In the genomic region with DNA sequence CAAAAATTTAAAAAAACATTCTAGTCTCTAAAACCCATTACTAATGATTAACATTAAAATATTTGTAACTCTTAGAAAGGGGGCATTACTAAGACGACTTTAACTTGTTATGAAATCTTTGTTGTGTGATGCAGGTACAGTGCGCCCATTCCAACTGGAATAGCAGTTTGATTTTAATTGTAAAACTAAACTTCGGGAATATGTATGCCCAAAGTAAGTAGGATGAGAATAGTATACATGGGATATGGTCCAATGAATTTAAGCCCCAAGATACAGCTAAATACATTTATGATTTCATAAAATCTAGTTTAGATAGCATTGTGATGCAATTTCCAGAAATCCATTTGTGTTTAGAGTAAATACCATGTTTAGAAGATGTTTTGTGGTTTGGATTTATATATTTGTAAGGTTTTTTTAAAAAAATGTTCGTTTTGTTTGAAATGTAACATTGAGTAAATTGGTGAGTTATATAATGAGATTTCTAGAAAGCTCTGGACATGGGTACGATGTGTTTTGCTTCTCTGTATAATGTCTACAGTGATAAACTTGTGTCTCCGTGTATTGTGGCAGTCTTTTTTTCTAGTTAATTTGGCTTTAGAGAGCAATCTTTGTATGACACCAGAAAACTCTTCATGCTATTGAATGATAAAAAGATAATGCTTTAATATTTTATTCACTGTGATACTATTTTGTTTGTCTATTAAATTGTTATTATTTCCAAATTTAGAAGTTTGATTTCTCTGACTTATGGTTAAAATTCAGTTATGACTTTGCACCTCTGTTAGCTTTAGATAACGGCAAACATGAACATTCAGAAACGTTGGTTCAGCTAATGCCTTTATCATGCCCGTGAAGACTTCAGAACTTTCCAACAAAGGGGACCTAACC, we compare ENCODE assay signal across 1 cellular context.
TF ChIP-seq lines count a peak whose summit lies in the region.

No MANE protein-coding gene starts in this region.

TF ChIP-seq in K562, 482 proteins besides CTCF, POLR2A, EP300 and RAD21 (continued from another document and continues in another):
- TF ChIP-seq ZNF140 (CRISPR knock-in tag; IDR thresholded peaks at IDR 0.05) = no peak
- TF ChIP-seq, protein P1, sequence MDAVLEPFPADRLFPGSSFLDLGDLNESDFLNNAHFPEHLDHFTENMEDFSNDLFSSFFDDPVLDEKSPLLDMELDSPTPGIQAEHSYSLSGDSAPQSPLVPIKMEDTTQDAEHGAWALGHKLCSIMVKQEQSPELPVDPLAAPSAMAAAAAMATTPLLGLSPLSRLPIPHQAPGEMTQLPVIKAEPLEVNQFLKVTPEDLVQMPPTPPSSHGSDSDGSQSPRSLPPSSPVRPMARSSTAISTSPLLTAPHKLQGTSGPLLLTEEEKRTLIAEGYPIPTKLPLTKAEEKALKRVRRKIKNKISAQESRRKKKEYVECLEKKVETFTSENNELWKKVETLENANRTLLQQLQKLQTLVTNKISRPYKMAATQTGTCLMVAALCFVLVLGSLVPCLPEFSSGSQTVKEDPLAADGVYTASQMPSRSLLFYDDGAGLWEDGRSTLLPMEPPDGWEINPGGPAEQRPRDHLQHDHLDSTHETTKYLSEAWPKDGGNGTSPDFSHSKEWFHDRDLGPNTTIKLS (IDR thresholded peaks at IDR 0.05; ENCODE audit: borderline replicate concordance, low read depth) = no peak
- TF ChIP-seq HNRNPUL1 (IDR thresholded peaks at IDR 0.05; ENCODE audit: low read length) = no peak
- TF ChIP-seq, protein P2, sequence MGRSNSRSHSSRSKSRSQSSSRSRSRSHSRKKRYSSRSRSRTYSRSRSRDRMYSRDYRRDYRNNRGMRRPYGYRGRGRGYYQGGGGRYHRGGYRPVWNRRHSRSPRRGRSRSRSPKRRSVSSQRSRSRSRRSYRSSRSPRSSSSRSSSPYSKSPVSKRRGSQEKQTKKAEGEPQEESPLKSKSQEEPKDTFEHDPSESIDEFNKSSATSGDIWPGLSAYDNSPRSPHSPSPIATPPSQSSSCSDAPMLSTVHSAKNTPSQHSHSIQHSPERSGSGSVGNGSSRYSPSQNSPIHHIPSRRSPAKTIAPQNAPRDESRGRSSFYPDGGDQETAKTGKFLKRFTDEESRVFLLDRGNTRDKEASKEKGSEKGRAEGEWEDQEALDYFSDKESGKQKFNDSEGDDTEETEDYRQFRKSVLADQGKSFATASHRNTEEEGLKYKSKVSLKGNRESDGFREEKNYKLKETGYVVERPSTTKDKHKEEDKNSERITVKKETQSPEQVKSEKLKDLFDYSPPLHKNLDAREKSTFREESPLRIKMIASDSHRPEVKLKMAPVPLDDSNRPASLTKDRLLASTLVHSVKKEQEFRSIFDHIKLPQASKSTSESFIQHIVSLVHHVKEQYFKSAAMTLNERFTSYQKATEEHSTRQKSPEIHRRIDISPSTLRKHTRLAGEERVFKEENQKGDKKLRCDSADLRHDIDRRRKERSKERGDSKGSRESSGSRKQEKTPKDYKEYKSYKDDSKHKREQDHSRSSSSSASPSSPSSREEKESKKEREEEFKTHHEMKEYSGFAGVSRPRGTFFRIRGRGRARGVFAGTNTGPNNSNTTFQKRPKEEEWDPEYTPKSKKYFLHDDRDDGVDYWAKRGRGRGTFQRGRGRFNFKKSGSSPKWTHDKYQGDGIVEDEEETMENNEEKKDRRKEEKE (IDR thresholded peaks at IDR 0.05; ENCODE audit: borderline replicate concordance in 1 of 2, control insufficient read depth in 1 of 2, low read depth in 2 of 2, low read length in 1 of 2) = no peak
- peak; percentile 95 for TF ChIP-seq ARID1B (IDR thresholded peaks at IDR 0.05)
- TF ChIP-seq POLR3A (IDR thresholded peaks at IDR 0.05; ENCODE audit: borderline replicate concordance, extremely low read depth, insufficient read depth, insufficient read length) = no peak
- TF ChIP-seq, protein P3, sequence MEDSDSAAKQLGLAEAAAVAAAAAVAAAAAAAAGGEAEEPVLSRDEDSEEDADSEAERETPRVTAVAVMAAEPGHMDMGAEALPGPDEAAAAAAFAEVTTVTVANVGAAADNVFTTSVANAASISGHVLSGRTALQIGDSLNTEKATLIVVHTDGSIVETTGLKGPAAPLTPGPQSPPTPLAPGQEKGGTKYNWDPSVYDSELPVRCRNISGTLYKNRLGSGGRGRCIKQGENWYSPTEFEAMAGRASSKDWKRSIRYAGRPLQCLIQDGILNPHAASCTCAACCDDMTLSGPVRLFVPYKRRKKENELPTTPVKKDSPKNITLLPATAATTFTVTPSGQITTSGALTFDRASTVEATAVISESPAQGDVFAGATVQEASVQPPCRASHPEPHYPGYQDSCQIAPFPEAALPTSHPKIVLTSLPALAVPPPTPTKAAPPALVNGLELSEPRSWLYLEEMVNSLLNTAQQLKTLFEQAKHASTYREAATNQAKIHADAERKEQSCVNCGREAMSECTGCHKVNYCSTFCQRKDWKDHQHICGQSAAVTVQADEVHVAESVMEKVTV (CRISPR knock-in tag; IDR thresholded peaks at IDR 0.05) = no peak
- no peak for TF ChIP-seq LARP7 (IDR thresholded peaks at IDR 0.05)
- TF ChIP-seq NEUROD1 (IDR thresholded peaks at IDR 0.05; ENCODE audit: borderline replicate concordance, low read depth, low read length, partially characterized antibody) = no peak
- TF ChIP-seq, protein P4, sequence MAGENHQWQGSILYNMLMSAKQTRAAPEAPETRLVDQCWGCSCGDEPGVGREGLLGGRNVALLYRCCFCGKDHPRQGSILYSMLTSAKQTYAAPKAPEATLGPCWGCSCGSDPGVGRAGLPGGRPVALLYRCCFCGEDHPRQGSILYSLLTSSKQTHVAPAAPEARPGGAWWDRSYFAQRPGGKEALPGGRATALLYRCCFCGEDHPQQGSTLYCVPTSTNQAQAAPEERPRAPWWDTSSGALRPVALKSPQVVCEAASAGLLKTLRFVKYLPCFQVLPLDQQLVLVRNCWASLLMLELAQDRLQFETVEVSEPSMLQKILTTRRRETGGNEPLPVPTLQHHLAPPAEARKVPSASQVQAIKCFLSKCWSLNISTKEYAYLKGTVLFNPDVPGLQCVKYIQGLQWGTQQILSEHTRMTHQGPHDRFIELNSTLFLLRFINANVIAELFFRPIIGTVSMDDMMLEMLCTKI (IDR thresholded peaks at IDR 0.05; ENCODE audit: partially characterized antibody) = no peak
- TF ChIP-seq SAFB (IDR thresholded peaks at IDR 0.05; ENCODE audit: borderline replicate concordance, low read depth, low read length) = no peak
- TF ChIP-seq YBX1 (IDR thresholded peaks at IDR 0.05) = no peak
- no peak for TF ChIP-seq NFIX (CRISPR knock-in tag; IDR thresholded peaks at IDR 0.05; ENCODE audit: low read depth)
- no peak for TF ChIP-seq TARDBP (IDR thresholded peaks at IDR 0.05)
- TF ChIP-seq, protein P5, sequence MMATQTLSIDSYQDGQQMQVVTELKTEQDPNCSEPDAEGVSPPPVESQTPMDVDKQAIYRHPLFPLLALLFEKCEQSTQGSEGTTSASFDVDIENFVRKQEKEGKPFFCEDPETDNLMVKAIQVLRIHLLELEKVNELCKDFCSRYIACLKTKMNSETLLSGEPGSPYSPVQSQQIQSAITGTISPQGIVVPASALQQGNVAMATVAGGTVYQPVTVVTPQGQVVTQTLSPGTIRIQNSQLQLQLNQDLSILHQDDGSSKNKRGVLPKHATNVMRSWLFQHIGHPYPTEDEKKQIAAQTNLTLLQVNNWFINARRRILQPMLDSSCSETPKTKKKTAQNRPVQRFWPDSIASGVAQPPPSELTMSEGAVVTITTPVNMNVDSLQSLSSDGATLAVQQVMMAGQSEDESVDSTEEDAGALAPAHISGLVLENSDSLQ (IDR thresholded peaks at IDR 0.05) = no peak
- no peak for TF ChIP-seq MCM7 (IDR thresholded peaks at IDR 0.05)
- no peak for TF ChIP-seq ZNF239 (CRISPR knock-in tag; IDR thresholded peaks at IDR 0.05)
- no peak for TF ChIP-seq ZNF232 (CRISPR knock-in tag; IDR thresholded peaks at IDR 0.05)
- TF ChIP-seq CBFB (CRISPR knock-in tag; IDR thresholded peaks at IDR 0.05) = no peak
- TF ChIP-seq, protein P6, sequence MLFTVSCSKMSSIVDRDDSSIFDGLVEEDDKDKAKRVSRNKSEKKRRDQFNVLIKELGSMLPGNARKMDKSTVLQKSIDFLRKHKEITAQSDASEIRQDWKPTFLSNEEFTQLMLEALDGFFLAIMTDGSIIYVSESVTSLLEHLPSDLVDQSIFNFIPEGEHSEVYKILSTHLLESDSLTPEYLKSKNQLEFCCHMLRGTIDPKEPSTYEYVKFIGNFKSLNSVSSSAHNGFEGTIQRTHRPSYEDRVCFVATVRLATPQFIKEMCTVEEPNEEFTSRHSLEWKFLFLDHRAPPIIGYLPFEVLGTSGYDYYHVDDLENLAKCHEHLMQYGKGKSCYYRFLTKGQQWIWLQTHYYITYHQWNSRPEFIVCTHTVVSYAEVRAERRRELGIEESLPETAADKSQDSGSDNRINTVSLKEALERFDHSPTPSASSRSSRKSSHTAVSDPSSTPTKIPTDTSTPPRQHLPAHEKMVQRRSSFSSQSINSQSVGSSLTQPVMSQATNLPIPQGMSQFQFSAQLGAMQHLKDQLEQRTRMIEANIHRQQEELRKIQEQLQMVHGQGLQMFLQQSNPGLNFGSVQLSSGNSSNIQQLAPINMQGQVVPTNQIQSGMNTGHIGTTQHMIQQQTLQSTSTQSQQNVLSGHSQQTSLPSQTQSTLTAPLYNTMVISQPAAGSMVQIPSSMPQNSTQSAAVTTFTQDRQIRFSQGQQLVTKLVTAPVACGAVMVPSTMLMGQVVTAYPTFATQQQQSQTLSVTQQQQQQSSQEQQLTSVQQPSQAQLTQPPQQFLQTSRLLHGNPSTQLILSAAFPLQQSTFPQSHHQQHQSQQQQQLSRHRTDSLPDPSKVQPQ (CRISPR knock-in tag; IDR thresholded peaks at IDR 0.05; ENCODE audit: borderline replicate concordance) = no peak
- TF ChIP-seq, protein P7, sequence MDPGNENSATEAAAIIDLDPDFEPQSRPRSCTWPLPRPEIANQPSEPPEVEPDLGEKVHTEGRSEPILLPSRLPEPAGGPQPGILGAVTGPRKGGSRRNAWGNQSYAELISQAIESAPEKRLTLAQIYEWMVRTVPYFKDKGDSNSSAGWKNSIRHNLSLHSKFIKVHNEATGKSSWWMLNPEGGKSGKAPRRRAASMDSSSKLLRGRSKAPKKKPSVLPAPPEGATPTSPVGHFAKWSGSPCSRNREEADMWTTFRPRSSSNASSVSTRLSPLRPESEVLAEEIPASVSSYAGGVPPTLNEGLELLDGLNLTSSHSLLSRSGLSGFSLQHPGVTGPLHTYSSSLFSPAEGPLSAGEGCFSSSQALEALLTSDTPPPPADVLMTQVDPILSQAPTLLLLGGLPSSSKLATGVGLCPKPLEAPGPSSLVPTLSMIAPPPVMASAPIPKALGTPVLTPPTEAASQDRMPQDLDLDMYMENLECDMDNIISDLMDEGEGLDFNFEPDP (CRISPR knock-in tag; IDR thresholded peaks at IDR 0.05) = no peak
- peak; percentile 73 for TF ChIP-seq MTA2 (IDR thresholded peaks at IDR 0.05; ENCODE audit: low read depth)
- TF ChIP-seq, protein P8, sequence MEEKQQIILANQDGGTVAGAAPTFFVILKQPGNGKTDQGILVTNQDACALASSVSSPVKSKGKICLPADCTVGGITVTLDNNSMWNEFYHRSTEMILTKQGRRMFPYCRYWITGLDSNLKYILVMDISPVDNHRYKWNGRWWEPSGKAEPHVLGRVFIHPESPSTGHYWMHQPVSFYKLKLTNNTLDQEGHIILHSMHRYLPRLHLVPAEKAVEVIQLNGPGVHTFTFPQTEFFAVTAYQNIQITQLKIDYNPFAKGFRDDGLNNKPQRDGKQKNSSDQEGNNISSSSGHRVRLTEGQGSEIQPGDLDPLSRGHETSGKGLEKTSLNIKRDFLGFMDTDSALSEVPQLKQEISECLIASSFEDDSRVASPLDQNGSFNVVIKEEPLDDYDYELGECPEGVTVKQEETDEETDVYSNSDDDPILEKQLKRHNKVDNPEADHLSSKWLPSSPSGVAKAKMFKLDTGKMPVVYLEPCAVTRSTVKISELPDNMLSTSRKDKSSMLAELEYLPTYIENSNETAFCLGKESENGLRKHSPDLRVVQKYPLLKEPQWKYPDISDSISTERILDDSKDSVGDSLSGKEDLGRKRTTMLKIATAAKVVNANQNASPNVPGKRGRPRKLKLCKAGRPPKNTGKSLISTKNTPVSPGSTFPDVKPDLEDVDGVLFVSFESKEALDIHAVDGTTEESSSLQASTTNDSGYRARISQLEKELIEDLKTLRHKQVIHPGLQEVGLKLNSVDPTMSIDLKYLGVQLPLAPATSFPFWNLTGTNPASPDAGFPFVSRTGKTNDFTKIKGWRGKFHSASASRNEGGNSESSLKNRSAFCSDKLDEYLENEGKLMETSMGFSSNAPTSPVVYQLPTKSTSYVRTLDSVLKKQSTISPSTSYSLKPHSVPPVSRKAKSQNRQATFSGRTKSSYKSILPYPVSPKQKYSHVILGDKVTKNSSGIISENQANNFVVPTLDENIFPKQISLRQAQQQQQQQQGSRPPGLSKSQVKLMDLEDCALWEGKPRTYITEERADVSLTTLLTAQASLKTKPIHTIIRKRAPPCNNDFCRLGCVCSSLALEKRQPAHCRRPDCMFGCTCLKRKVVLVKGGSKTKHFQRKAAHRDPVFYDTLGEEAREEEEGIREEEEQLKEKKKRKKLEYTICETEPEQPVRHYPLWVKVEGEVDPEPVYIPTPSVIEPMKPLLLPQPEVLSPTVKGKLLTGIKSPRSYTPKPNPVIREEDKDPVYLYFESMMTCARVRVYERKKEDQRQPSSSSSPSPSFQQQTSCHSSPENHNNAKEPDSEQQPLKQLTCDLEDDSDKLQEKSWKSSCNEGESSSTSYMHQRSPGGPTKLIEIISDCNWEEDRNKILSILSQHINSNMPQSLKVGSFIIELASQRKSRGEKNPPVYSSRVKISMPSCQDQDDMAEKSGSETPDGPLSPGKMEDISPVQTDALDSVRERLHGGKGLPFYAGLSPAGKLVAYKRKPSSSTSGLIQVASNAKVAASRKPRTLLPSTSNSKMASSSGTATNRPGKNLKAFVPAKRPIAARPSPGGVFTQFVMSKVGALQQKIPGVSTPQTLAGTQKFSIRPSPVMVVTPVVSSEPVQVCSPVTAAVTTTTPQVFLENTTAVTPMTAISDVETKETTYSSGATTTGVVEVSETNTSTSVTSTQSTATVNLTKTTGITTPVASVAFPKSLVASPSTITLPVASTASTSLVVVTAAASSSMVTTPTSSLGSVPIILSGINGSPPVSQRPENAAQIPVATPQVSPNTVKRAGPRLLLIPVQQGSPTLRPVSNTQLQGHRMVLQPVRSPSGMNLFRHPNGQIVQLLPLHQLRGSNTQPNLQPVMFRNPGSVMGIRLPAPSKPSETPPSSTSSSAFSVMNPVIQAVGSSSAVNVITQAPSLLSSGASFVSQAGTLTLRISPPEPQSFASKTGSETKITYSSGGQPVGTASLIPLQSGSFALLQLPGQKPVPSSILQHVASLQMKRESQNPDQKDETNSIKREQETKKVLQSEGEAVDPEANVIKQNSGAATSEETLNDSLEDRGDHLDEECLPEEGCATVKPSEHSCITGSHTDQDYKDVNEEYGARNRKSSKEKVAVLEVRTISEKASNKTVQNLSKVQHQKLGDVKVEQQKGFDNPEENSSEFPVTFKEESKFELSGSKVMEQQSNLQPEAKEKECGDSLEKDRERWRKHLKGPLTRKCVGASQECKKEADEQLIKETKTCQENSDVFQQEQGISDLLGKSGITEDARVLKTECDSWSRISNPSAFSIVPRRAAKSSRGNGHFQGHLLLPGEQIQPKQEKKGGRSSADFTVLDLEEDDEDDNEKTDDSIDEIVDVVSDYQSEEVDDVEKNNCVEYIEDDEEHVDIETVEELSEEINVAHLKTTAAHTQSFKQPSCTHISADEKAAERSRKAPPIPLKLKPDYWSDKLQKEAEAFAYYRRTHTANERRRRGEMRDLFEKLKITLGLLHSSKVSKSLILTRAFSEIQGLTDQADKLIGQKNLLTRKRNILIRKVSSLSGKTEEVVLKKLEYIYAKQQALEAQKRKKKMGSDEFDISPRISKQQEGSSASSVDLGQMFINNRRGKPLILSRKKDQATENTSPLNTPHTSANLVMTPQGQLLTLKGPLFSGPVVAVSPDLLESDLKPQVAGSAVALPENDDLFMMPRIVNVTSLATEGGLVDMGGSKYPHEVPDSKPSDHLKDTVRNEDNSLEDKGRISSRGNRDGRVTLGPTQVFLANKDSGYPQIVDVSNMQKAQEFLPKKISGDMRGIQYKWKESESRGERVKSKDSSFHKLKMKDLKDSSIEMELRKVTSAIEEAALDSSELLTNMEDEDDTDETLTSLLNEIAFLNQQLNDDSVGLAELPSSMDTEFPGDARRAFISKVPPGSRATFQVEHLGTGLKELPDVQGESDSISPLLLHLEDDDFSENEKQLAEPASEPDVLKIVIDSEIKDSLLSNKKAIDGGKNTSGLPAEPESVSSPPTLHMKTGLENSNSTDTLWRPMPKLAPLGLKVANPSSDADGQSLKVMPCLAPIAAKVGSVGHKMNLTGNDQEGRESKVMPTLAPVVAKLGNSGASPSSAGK (IDR thresholded peaks at IDR 0.05) = no peak
- no peak for TF ChIP-seq ZFP36 (IDR thresholded peaks at IDR 0.05; ENCODE audit: low read depth, low read length, partially characterized antibody)
